27 cellular contexts compared by ENCODE assay signal in genomic region chr2:223311889-223312288, GRCh38.
"Had no signal": no experiment of that assay in that cellular context is flagged by ENCODE, and none has a peak within 500 bp of the region (broad histone marks: within the 10 kb centered on the region; RNA-seq: fewer than 3 reads in every experiment).

No MANE protein-coding gene starts in this region.

- DNase-seq: stimulated activated CD4-positive, alpha-beta T cell treated with anti-CD3 and anti-CD28 coated beads, Interleukin-2, amount 100 ng/mL, for 48 hours; stimulated activated CD4-positive, alpha-beta T cell treated with anti-CD3 and anti-CD28 coated beads, Interleukin-4, amount 100 ng/mL, for 1 hour; stimulated activated CD4-positive, alpha-beta T cell treated with anti-CD3 and anti-CD28 coated beads, Interleukin-4, amount 100 ng/mL, for 24 hours; stimulated activated CD4-positive, alpha-beta T cell treated with anti-CD3 and anti-CD28 coated beads, Interleukin-4, amount 100 ng/mL, for 4 hours; stimulated activated CD8-positive, alpha-beta memory T cell treated with anti-CD3 and anti-CD28 coated beads, Interleukin-4, amount 100 ng/mL, for 48 hours; stimulated activated naive B cell treated with anti-CD40 and anti-IgM and Interleukin-4, amounts not matched to agents 10 μg/mL and 1 μg/mL and 100 μg/mL, for 72 hours; stimulated activated naive CD4-positive, alpha-beta T cell; stimulated activated naive CD4-positive, alpha-beta T cell treated with Interleukin-2 at 50 U/mL for 16 hours; stimulated activated naive CD8-positive, alpha-beta T cell treated with anti-CD3 and anti-CD28 coated beads, Interleukin-15, amount 100 ng/mL, for 72 hours; stimulated activated naive CD8-positive, alpha-beta T cell treated with anti-CD3 and anti-CD28 coated beads, Interleukin-15, Interleukin-2, amounts not matched to agents 100 U/mL and 50 U/mL, for 24 hours; stomach; substantia nigra; testis; thyroid gland; tibial artery; transverse colon; trophoblast cell; upper lobe of left lung; upper lobe of right lung; uterus had no signal

- ATAC-seq: stimulated activated effector memory CD8-positive, alpha-beta T cell treated with anti-CD3 and anti-CD28 coated beads, Interleukin-12 subunit alpha, Interleukin-12 subunit beta, amount 100 ng/mL, for 72 hours; stimulated activated memory B cell treated with anti-CD40 and anti-IgM and Interleukin-4, amounts not matched to agents 10 μg/mL and 1 μg/mL and 100 μg/mL, for 72 hours; stimulated activated naive B cell treated with anti-CD40 and anti-IgM and Interleukin-4, amounts not matched to agents 10 μg/mL and 1 μg/mL and 100 μg/mL, for 72 hours; stimulated activated naive CD8-positive, alpha-beta T cell treated with anti-CD3 and anti-CD28 coated beads, Interleukin-15, amount 100 ng/mL, for 72 hours; stimulated activated naive CD8-positive, alpha-beta T cell treated with anti-CD3 and anti-CD28 coated beads, Interleukin-15, Interleukin-2, amounts not matched to agents 100 U/mL and 50 U/mL, for 24 hours; upper lobe of right lung had no signal

- H3K27ac ChIP-seq: stomach, suprapubic skin, testis, thoracic aorta, thyroid gland, tibial artery, tibial nerve, transverse colon, upper lobe of left lung, upper lobe of right lung, uterus, vagina had no signal

- H3K4me1 ChIP-seq: stomach, suprapubic skin, testis, thyroid gland, tibial nerve, transverse colon, upper lobe of left lung, upper lobe of right lung, uterus, vagina had no signal

- H3K9me3 ChIP-seq: stomach, testis, thoracic aorta, thyroid gland, tibial artery, tibial nerve, transverse colon, upper lobe of left lung, upper lobe of right lung, uterus, vagina had no signal

- H3K27me3 ChIP-seq: stomach, suprapubic skin, testis, thyroid gland, tibial artery, tibial nerve, transverse colon, upper lobe of left lung, upper lobe of right lung, uterus, vagina had no signal

- H3K36me3 ChIP-seq: stomach, suprapubic skin, thoracic aorta, thyroid gland, tibial artery, tibial nerve, transverse colon, upper lobe of left lung, upper lobe of right lung, uterus, vagina had no signal

- FAIRE-seq: urothelium cell line had no signal

- H3K4me3 ChIP-seq: stomach, suprapubic skin, testis, thoracic aorta, thyroid gland, tibial artery, tibial nerve, transverse colon, upper lobe of left lung, upper lobe of right lung, uterus, vagina had no signal
